ENCODE assay signal across 1 cellular context in the genomic region with DNA sequence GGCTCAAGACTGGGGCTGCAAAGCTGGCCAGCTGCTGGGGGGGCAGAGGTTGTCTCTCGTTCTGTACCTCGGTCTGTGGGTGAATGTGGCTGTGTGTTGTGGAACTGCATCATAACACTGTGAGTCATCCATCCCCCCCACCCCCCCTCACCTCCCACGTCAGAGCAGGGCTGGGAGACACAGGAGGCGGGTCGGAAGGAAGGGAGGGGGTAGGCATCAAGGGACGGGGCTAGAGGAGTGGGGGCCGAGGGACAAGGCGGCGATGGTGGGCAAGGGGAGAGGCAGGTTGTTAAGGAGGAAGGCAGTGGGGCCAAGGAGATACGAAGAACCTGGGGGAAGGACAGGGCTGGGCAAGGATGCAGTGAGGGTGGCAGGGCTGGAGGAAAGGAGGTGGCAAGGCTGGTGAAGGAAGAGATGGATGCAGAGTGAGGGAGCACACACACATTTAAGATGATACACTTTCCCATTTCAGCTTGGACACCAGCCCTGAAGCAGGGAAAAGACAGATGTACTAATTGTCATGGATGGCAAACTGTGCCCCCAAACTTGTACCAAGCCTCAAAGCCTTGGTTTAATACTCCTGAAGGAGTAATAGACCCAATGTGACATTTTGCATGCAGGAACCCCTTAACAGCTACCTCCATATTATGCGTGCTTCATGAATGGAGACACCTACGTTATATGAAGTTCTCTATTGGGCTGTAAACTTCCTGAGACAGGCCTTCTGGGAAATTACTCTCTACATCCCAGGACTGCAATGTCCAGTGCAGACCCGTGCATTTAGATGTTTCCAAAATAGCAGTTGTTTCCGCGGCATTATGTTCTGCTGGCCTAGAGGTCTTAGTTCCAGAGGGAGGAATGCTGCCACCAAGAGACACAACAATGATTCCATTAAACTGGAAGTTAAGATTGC.
TF ChIP-seq lines count a peak whose summit lies in the region.

A gene with protein sequence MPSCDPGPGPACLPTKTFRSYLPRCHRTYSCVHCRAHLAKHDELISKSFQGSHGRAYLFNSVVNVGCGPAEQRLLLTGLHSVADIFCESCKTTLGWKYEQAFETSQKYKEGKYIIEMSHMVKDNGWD (minus strand): TSS at position 87 of the 913 bp plus-strand sequence. CDS start 2,805 bp downstream, outside the sequence.

TF ChIP-seq in WTC11, 78 proteins besides CTCF, POLR2A, EP300 and RAD21 (continued from another document and continues in another):
- TF ChIP-seq ZNF281 (CRISPR knock-in tag; IDR thresholded peaks at IDR 0.05) (peak; percentile 22; the same call in 1 of the 2 replicates), HMGA2 (CRISPR knock-in tag; IDR thresholded peaks at IDR 0.05) (no peak), KAT7 (CRISPR knock-in tag; IDR thresholded peaks at IDR 0.05; ENCODE audit: borderline replicate concordance) (no peak), ZBTB21 (CRISPR knock-in tag; IDR thresholded peaks at IDR 0.05; ENCODE audit: borderline replicate concordance) (no peak), OVOL2 (CRISPR knock-in tag; IDR thresholded peaks at IDR 0.05; ENCODE audit: borderline replicate concordance) (0 out of 2 replicates have a peak, but pooled peaks have one; percentile 52), ZNF138 (CRISPR knock-in tag; conservative IDR thresholded peaks at IDR 0.05) (no peak), HMGXB4 (CRISPR knock-in tag; IDR thresholded peaks at IDR 0.05) (no peak), CREB1 (CRISPR knock-in tag; IDR thresholded peaks at IDR 0.05) (no peak), SP1 (CRISPR knock-in tag; conservative IDR thresholded peaks at IDR 0.05) (no peak), SMAD4 (CRISPR knock-in tag; IDR thresholded peaks at IDR 0.05) (no peak), ZNF263 (CRISPR knock-in tag; IDR thresholded peaks at IDR 0.05; ENCODE audit: low read depth) (no peak), ESRRA (CRISPR knock-in tag; IDR thresholded peaks at IDR 0.05; ENCODE audit: borderline replicate concordance) (no peak), ELF4 (CRISPR knock-in tag; IDR thresholded peaks at IDR 0.05; ENCODE audit: low read depth) (no peak), ZSCAN18 (CRISPR knock-in tag; IDR thresholded peaks at IDR 0.05) (peak; percentile 45; the same call in 1 of the 2 replicates), RORB (CRISPR knock-in tag; IDR thresholded peaks at IDR 0.05) (no peak; the same call in 1 of the 2 replicates), ZNF671 (CRISPR knock-in tag; IDR thresholded peaks at IDR 0.05) (peak; percentile 96), FOXJ3 (CRISPR knock-in tag; IDR thresholded peaks at IDR 0.05; ENCODE audit: borderline replicate concordance) (no peak), NR3C1 (CRISPR knock-in tag; conservative IDR thresholded peaks at IDR 0.05; ENCODE audit: low read depth) (no peak), NFE2L1 (CRISPR knock-in tag; IDR thresholded peaks at IDR 0.05) (no peak), IRF2 (CRISPR knock-in tag; IDR thresholded peaks at IDR 0.05; ENCODE audit: borderline replicate concordance, low read depth) (no peak), ERG (CRISPR knock-in tag; IDR thresholded peaks at IDR 0.05) (peak; percentile 97), GABPB1 (CRISPR knock-in tag; IDR thresholded peaks at IDR 0.05) (no peak), CREM (CRISPR knock-in tag; IDR thresholded peaks at IDR 0.05) (no peak), ZNF121 (CRISPR knock-in tag; IDR thresholded peaks at IDR 0.05) (no peak), SOX15 (CRISPR knock-in tag; IDR thresholded peaks at IDR 0.05) (no peak), ATF3 (CRISPR knock-in tag; conservative IDR thresholded peaks at IDR 0.05) (no peak), ZNF396 (CRISPR knock-in tag; IDR thresholded peaks at IDR 0.05; ENCODE audit: borderline replicate concordance) (no peak), ZNF423 (CRISPR knock-in tag; IDR thresholded peaks at IDR 0.05) (no peak), AR (CRISPR knock-in tag; IDR thresholded peaks at IDR 0.05) (peak; percentile 96), ETV6 (CRISPR knock-in tag; IDR thresholded peaks at IDR 0.05) (no peak), NR2C2 (CRISPR knock-in tag; IDR thresholded peaks at IDR 0.05) (no peak), PRRX2 (CRISPR knock-in tag; IDR thresholded peaks at IDR 0.05) (peak; percentile 97), ATF1 (CRISPR knock-in tag; IDR thresholded peaks at IDR 0.05) (no peak)
- TF ChIP-seq, protein P1, sequence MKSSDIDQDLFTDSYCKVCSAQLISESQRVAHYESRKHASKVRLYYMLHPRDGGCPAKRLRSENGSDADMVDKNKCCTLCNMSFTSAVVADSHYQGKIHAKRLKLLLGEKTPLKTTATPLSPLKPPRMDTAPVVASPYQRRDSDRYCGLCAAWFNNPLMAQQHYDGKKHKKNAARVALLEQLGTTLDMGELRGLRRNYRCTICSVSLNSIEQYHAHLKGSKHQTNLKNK (CRISPR knock-in tag; IDR thresholded peaks at IDR 0.05): peak; percentile 99
- TF ChIP-seq, protein P2, sequence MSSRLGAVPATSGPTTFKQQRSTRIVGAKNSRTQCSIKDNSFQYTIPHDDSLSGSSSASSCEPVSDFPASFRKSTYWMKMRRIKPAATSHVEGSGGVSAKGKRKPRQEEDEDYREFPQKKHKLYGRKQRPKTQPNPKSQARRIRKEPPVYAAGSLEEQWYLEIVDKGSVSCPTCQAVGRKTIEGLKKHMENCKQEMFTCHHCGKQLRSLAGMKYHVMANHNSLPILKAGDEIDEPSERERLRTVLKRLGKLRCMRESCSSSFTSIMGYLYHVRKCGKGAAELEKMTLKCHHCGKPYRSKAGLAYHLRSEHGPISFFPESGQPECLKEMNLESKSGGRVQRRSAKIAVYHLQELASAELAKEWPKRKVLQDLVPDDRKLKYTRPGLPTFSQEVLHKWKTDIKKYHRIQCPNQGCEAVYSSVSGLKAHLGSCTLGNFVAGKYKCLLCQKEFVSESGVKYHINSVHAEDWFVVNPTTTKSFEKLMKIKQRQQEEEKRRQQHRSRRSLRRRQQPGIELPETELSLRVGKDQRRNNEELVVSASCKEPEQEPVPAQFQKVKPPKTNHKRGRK (CRISPR knock-in tag; IDR thresholded peaks at IDR 0.05; ENCODE audit: borderline replicate concordance): no peak
- TF ChIP-seq, protein P3, sequence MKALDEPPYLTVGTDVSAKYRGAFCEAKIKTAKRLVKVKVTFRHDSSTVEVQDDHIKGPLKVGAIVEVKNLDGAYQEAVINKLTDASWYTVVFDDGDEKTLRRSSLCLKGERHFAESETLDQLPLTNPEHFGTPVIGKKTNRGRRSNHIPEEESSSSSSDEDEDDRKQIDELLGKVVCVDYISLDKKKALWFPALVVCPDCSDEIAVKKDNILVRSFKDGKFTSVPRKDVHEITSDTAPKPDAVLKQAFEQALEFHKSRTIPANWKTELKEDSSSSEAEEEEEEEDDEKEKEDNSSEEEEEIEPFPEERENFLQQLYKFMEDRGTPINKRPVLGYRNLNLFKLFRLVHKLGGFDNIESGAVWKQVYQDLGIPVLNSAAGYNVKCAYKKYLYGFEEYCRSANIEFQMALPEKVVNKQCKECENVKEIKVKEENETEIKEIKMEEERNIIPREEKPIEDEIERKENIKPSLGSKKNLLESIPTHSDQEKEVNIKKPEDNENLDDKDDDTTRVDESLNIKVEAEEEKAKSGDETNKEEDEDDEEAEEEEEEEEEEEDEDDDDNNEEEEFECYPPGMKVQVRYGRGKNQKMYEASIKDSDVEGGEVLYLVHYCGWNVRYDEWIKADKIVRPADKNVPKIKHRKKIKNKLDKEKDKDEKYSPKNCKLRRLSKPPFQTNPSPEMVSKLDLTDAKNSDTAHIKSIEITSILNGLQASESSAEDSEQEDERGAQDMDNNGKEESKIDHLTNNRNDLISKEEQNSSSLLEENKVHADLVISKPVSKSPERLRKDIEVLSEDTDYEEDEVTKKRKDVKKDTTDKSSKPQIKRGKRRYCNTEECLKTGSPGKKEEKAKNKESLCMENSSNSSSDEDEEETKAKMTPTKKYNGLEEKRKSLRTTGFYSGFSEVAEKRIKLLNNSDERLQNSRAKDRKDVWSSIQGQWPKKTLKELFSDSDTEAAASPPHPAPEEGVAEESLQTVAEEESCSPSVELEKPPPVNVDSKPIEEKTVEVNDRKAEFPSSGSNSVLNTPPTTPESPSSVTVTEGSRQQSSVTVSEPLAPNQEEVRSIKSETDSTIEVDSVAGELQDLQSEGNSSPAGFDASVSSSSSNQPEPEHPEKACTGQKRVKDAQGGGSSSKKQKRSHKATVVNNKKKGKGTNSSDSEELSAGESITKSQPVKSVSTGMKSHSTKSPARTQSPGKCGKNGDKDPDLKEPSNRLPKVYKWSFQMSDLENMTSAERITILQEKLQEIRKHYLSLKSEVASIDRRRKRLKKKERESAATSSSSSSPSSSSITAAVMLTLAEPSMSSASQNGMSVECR (CRISPR knock-in tag; IDR thresholded peaks at IDR 0.05; ENCODE audit: borderline replicate concordance): no peak
- TF ChIP-seq, protein P4, sequence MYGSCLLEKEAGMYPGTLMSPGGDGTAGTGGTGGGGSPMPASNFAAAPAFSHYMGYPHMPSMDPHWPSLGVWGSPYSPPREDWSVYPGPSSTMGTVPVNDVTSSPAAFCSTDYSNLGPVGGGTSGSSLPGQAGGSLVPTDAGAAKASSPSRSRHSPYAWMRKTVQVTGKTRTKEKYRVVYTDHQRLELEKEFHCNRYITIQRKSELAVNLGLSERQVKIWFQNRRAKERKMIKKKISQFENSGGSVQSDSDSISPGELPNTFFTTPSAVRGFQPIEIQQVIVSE (CRISPR knock-in tag; IDR thresholded peaks at IDR 0.05; ENCODE audit: borderline replicate concordance): peak; percentile 56; the same call in 1 of the 2 replicates
